24 cellular contexts compared by ENCODE assay signal in the genomic region with DNA sequence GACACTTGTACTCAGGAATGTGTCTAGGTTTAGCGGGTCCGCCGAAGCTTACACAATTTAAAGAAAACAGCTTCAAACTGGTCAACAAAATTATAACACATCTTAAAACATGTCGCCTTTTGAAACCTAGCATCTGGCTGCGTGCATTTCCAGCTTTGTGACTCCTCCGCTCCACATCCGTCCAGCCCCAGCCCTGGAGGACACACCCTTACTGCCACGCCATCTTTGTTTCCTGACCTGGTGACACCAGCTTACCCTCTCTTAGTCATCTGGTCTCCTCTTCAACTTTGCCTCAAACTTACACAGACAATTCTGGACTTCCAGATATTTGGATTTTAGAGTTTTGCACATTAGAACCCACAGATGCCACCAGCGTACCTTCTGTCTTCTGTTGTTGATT.
"Had no signal": no experiment of that assay in that cellular context is flagged by ENCODE, and none has a peak within 500 bp of the region (broad histone marks: within the 10 kb centered on the region; RNA-seq: fewer than 3 reads in every experiment).

No MANE protein-coding gene starts in this region.

- H2AFZ ChIP-seq: neural progenitor cell, parathyroid adenoma had no signal

- ATAC-seq: natural killer cell; psoas muscle; right cardiac atrium; right lobe of liver; stimulated activated effector memory CD8-positive, alpha-beta T cell treated with anti-CD3 and anti-CD28 coated beads, Interleukin-12 subunit alpha, Interleukin-12 subunit beta, amount 100 ng/mL, for 72 hours; stimulated activated naive B cell treated with anti-CD40 and anti-IgM and Interleukin-4, amounts not matched to agents 10 μg/mL and 1 μg/mL and 100 μg/mL, for 72 hours had no signal

- H3K9ac ChIP-seq: neural progenitor cell, parathyroid adenoma had no signal

- H3K27ac ChIP-seq: neural progenitor cell, ovary, parathyroid adenoma, psoas muscle, right lobe of liver, sigmoid colon, stomach, thoracic aorta, thyroid gland, tibial nerve, upper lobe of left lung, vagina had no signal

- H3K27me3 ChIP-seq: neural progenitor cell, ovary, right lobe of liver, sigmoid colon, stomach, thyroid gland, tibial nerve, upper lobe of left lung, vagina had no signal

- H3K4me2 ChIP-seq: neural progenitor cell had no signal

- H3K4me1 ChIP-seq: neural progenitor cell, parathyroid adenoma, psoas muscle, right lobe of liver, sigmoid colon, stomach, thyroid gland, upper lobe of left lung, vagina had no signal

- DNase-seq: natural killer cell; occipital lobe; ovary; psoas muscle; right cardiac atrium; right lobe of liver; sigmoid colon; small intestine; stimulated activated CD4-positive, alpha-beta T cell treated with anti-CD3 and anti-CD28 coated beads, Interleukin-15, amount 100 ng/mL, for 24 hours; stimulated activated CD4-positive, alpha-beta T cell treated with anti-CD3 and anti-CD28 coated beads, Interleukin-2, amount 100 ng/mL, for 24 hours; stimulated activated CD4-positive, alpha-beta T cell treated with anti-CD3 and anti-CD28 coated beads, Interleukin-2, amount 100 ng/mL, for 48 hours; stimulated activated CD4-positive, alpha-beta T cell treated with anti-CD3 and anti-CD28 coated beads, Interleukin-4, amount 100 ng/mL, for 24 hours; stimulated activated naive B cell treated with anti-CD40 and anti-IgM and Interleukin-4, amounts not matched to agents 10 μg/mL and 1 μg/mL and 100 μg/mL, for 72 hours; stimulated activated naive CD4-positive, alpha-beta T cell treated with Interleukin-2 at 50 U/mL for 16 hours; stomach; thyroid gland; trophoblast cell; upper lobe of left lung had no signal

- H3K36me3 ChIP-seq: neural progenitor cell, ovary, right lobe of liver, sigmoid colon, stomach, thoracic aorta, thyroid gland, tibial nerve, upper lobe of left lung, vagina had no signal

- H3K9me3 ChIP-seq: psoas muscle, right lobe of liver, sigmoid colon, thoracic aorta, thyroid gland, tibial nerve, upper lobe of left lung, vagina had no signal

- H3K79me2 ChIP-seq: parathyroid adenoma had no signal

- H3K4me3 ChIP-seq: neural progenitor cell, ovary, psoas muscle, right lobe of liver, sigmoid colon, stomach, thoracic aorta, thyroid gland, tibial nerve, upper lobe of left lung, vagina had no signal
